40 cellular contexts compared by ENCODE assay signal in the genomic region with DNA sequence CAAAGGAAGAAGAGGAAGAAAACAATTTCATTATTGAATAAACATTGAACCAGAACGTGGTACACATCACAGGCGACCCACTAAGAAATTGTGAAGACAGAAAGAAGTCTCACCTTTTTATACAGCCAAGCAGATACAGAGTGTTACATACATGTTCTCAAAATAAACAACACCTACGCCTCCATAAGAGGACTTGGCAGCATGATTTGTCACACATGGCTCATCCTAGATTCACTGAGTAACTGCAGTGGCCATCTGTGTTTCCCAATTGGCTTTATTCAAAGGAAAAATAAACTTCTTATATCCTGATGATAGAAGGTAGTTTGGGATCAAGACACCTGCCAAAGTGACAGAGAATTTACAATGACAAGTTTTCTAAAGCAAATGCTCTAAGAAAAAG. TPM values are rescaled to one million over a fixed set of nuclear protein-coding genes. Genes with fewer than 3 reads are reported as not detected.
"Had no signal": no experiment of that assay in that cellular context is flagged by ENCODE, and none has a peak within 500 bp of the region (broad histone marks: within the 10 kb centered on the region; RNA-seq: fewer than 3 reads in every experiment).

No MANE protein-coding gene starts in this region.

- H3K27me3 Mint-ChIP-seq: activated CD8-positive, alpha-beta T cell treated with anti-CD3 and anti-CD28 coated beads for 36 hours; activated naive CD8-positive, alpha-beta T cell treated with anti-CD3 and anti-CD28 coated beads for 36 hours had no signal

- DNase-seq: activated B cell treated with CpG ODN at 0.5 μM for 24 hours; activated CD4-positive, alpha-beta memory T cell treated with anti-CD3 and anti-CD28 coated beads for 36 hours; activated CD4-positive, alpha-beta T cell treated with anti-CD3 and anti-CD28 coated beads for 4 hours; activated CD4-positive, alpha-beta T cell treated with anti-CD3 and anti-CD28 coated beads, Interleukin-2, amount 10 ng/mL, durations not matched to agents 24 days and 14 days; activated CD4-positive, alpha-beta T cell treated with anti-CD3 and anti-CD28 coated beads, Interleukin-2, amount 50 U/mL, for 1 hour; activated CD4-positive, alpha-beta T cell treated with anti-CD3 and anti-CD28 coated beads, Interleukin-2, amount 50 U/mL, for 4 hours; activated CD4-positive, CD25-positive, alpha-beta regulatory T cell treated with anti-CD3 and anti-CD28 coated beads, Interleukin-2, amount 50 U/mL, for 72 hours; activated CD8-positive, alpha-beta memory T cell treated with anti-CD3 and anti-CD28 coated beads, Interleukin-2, amount 50 U/mL, for 4 hours; activated CD8-positive, alpha-beta T cell treated with anti-CD3 and anti-CD28 coated beads for 36 hours; activated effector memory CD4-positive, alpha-beta T cell treated with anti-CD3 and anti-CD28 coated beads, Interleukin-2, amount 50 U/mL, for 16 hours; activated gamma-delta T cell treated with Interleukin-2 at 50 U/mL for 16 hours; activated naive CD4-positive, alpha-beta T cell; activated naive CD4-positive, alpha-beta T cell treated with anti-CD3 and anti-CD28 coated beads for 36 hours; activated naive CD4-positive, alpha-beta T cell treated with anti-CD3 and anti-CD28 coated beads, Interleukin-2, amount 50 U/mL, for 16 hours; activated naive CD8-positive, alpha-beta T cell treated with anti-CD3 and anti-CD28 coated beads for 36 hours; activated T-cell treated with anti-CD3 and anti-CD28 coated beads for 4 hours; activated T-cell treated with anti-CD3 and anti-CD28 coated beads, Interleukin-2, amount 50 U/mL, for 1 hour; activated T-cell treated with anti-CD3 and anti-CD28 coated beads, Interleukin-2, amount 50 U/mL, for 4 hours; activated T-cell treated with anti-CD3 and anti-CD28 coated beads, Interleukin-2, amount 50 U/mL, for 72 hours; adrenal gland; amniotic stem cell; aorta; body of pancreas; brain microvascular endothelial cell; caudate nucleus; cerebellar nuclear complex; T-helper 1 cell; T-helper 2 cell; T-helper 9 cell had no signal

- H3K4me1 Mint-ChIP-seq: activated B cell treated with CpG ODN at 0.5 μM for 24 hours; activated CD4-positive, alpha-beta T cell treated with anti-CD3 and anti-CD28 coated beads, Interleukin-2, amount 10 ng/mL, durations not matched to agents 24 days and 14 days; activated naive CD8-positive, alpha-beta T cell treated with anti-CD3 and anti-CD28 coated beads for 36 hours; activated T-helper 17 cell treated with anti-CD3 and anti-CD28 coated beads, Interleukin-2, amount 50 U/mL, for 72 hours; central memory CD8-positive, alpha-beta T cell had no signal

- H3K9me3 Mint-ChIP-seq: activated B cell treated with CpG ODN at 0.5 μM for 24 hours; activated CD4-positive, alpha-beta memory T cell treated with anti-CD3 and anti-CD28 coated beads for 36 hours; activated CD4-positive, alpha-beta T cell treated with anti-CD3 and anti-CD28 coated beads, Interleukin-2, amount 10 ng/mL, durations not matched to agents 24 days and 14 days; activated CD8-positive, alpha-beta T cell treated with anti-CD3 and anti-CD28 coated beads for 36 hours; activated naive CD4-positive, alpha-beta T cell treated with anti-CD3 and anti-CD28 coated beads for 36 hours; activated naive CD4-positive, alpha-beta T cell treated with anti-CD3 and anti-CD28 coated beads, Interleukin-2, amount 50 U/mL, for 72 hours; activated naive CD8-positive, alpha-beta T cell treated with anti-CD3 and anti-CD28 coated beads for 36 hours; activated T-cell treated with anti-CD3 and anti-CD28 coated beads, Interleukin-2, amount 50 U/mL, for 4 hours; activated T-cell treated with anti-CD3 and anti-CD28 coated beads, Interleukin-2, amount 50 U/mL, for 72 hours; activated T-helper 1 cell treated with anti-CD3 and anti-CD28 coated beads, Interleukin-12 subunit alpha, Interleukin-12 subunit beta, Interleukin-2, Interleukin-4 antibody, amounts not matched to agents 30 ng/mL and 10 ng/mL and 1 ng/mL, durations not matched to agents 14 hours and 24 hours and 36 hours; activated T-helper 17 cell treated with anti-CD3 and anti-CD28 coated beads, Interleukin-2, amount 50 U/mL, for 72 hours; central memory CD8-positive, alpha-beta T cell; T-helper 1 cell treated with Interleukin-12 subunit alpha and Interleukin-12 subunit beta and Interleukin-4 antibody, amounts not matched to agents 30 μg/mL and 1 μg/mL, for 36 hours; T-helper 2 cell treated with Interferon-gamma antibody and Interleukin-4, amounts not matched to agents 5 μg/mL and 100 μg/mL, for 36 hours had no signal

- H3K27ac Mint-ChIP-seq: activated B cell treated with CpG ODN at 0.5 μM for 24 hours; activated CD4-positive, alpha-beta memory T cell treated with anti-CD3 and anti-CD28 coated beads for 36 hours; activated CD4-positive, alpha-beta T cell treated with anti-CD3 and anti-CD28 coated beads, Interleukin-2, amount 10 ng/mL, durations not matched to agents 24 days and 14 days; activated CD8-positive, alpha-beta T cell treated with anti-CD3 and anti-CD28 coated beads for 36 hours; activated naive CD4-positive, alpha-beta T cell treated with anti-CD3 and anti-CD28 coated beads for 36 hours; activated naive CD4-positive, alpha-beta T cell treated with anti-CD3 and anti-CD28 coated beads, Interleukin-2, amount 50 U/mL, for 72 hours; activated naive CD8-positive, alpha-beta T cell treated with anti-CD3 and anti-CD28 coated beads for 36 hours; activated T-cell treated with anti-CD3 and anti-CD28 coated beads, Interleukin-2, amount 50 U/mL, for 72 hours; activated T-helper 1 cell treated with anti-CD3 and anti-CD28 coated beads, Interleukin-12 subunit alpha, Interleukin-12 subunit beta, Interleukin-2, Interleukin-4 antibody, amounts not matched to agents 30 ng/mL and 10 ng/mL and 1 ng/mL, durations not matched to agents 14 hours and 24 hours and 36 hours; activated T-helper 17 cell treated with anti-CD3 and anti-CD28 coated beads, Interleukin-2, amount 50 U/mL, for 72 hours; T-helper 1 cell treated with Interleukin-12 subunit alpha and Interleukin-12 subunit beta and Interleukin-4 antibody, amounts not matched to agents 30 μg/mL and 1 μg/mL, for 36 hours; T-helper 2 cell treated with Interferon-gamma antibody and Interleukin-4, amounts not matched to agents 5 μg/mL and 100 μg/mL, for 36 hours had no signal

- H3K36me3 Mint-ChIP-seq: activated CD4-positive, alpha-beta memory T cell treated with anti-CD3 and anti-CD28 coated beads for 36 hours; activated naive CD4-positive, alpha-beta T cell treated with anti-CD3 and anti-CD28 coated beads, Interleukin-2, amount 50 U/mL, for 72 hours; activated naive CD8-positive, alpha-beta T cell treated with anti-CD3 and anti-CD28 coated beads for 36 hours had no signal

- H3K4me3 Mint-ChIP-seq: activated B cell treated with CpG ODN at 0.5 μM for 24 hours; activated CD4-positive, alpha-beta memory T cell treated with anti-CD3 and anti-CD28 coated beads for 36 hours; activated CD4-positive, alpha-beta T cell treated with anti-CD3 and anti-CD28 coated beads, Interleukin-2, amount 10 ng/mL, durations not matched to agents 24 days and 14 days; activated CD8-positive, alpha-beta T cell treated with anti-CD3 and anti-CD28 coated beads for 36 hours; activated naive CD4-positive, alpha-beta T cell treated with anti-CD3 and anti-CD28 coated beads for 36 hours; activated naive CD8-positive, alpha-beta T cell treated with anti-CD3 and anti-CD28 coated beads for 36 hours; activated T-cell treated with anti-CD3 and anti-CD28 coated beads, Interleukin-2, amount 50 U/mL, for 4 hours; activated T-cell treated with anti-CD3 and anti-CD28 coated beads, Interleukin-2, amount 50 U/mL, for 72 hours; activated T-helper 1 cell treated with anti-CD3 and anti-CD28 coated beads, Interleukin-12 subunit alpha, Interleukin-12 subunit beta, Interleukin-2, Interleukin-4 antibody, amounts not matched to agents 30 ng/mL and 10 ng/mL and 1 ng/mL, durations not matched to agents 14 hours and 24 hours and 36 hours; activated T-helper 17 cell treated with anti-CD3 and anti-CD28 coated beads, Interleukin-2, amount 50 U/mL, for 72 hours; central memory CD8-positive, alpha-beta T cell; T-helper 1 cell treated with Interleukin-12 subunit alpha and Interleukin-12 subunit beta and Interleukin-4 antibody, amounts not matched to agents 30 μg/mL and 1 μg/mL, for 36 hours; T-helper 2 cell treated with Interferon-gamma antibody and Interleukin-4, amounts not matched to agents 5 μg/mL and 100 μg/mL, for 36 hours had no signal

RNA-seq across cellular contexts. Expression of gene KRTAP19-8, which starts 7.6 kb away (rescaled TPM):
- total RNA-seq: activated B cell treated with CpG ODN at 0.5 μM for 24 hours; activated CD4-positive, alpha-beta memory T cell treated with anti-CD3 and anti-CD28 coated beads for 36 hours; activated CD4-positive, alpha-beta T cell treated with anti-CD3 and anti-CD28 coated beads, Interleukin-2, amount 10 ng/mL, durations not matched to agents 24 days and 14 days; activated CD8-positive, alpha-beta memory T cell treated with anti-CD3 and anti-CD28 coated beads for 36 hours; activated CD8-positive, alpha-beta T cell treated with anti-CD3 and anti-CD28 coated beads for 36 hours; activated naive CD4-positive, alpha-beta T cell treated with anti-CD3 and anti-CD28 coated beads for 36 hours; activated naive CD4-positive, alpha-beta T cell treated with anti-CD3 and anti-CD28 coated beads, Interleukin-2, amount 50 U/mL, for 72 hours; activated naive CD8-positive, alpha-beta T cell treated with anti-CD3 and anti-CD28 coated beads for 36 hours; activated T-cell treated with anti-CD3 and anti-CD28 coated beads, Interleukin-2, amount 50 U/mL, for 4 hours; activated T-cell treated with anti-CD3 and anti-CD28 coated beads, Interleukin-2, amount 50 U/mL, for 72 hours; activated T-helper 1 cell treated with anti-CD3 and anti-CD28 coated beads, Interleukin-12 subunit alpha, Interleukin-12 subunit beta, Interleukin-2, Interleukin-4 antibody, amounts not matched to agents 30 ng/mL and 10 ng/mL and 1 ng/mL, durations not matched to agents 14 hours and 24 hours and 36 hours; activated T-helper 17 cell treated with anti-CD3 and anti-CD28 coated beads, Interleukin-2, amount 50 U/mL, for 72 hours; adrenal gland; aorta; astrocyte; body of pancreas; bronchial epithelial cell; cardiac muscle cell; chondrocyte had no signal
